ENCODE assay signal across 15 cellular contexts in the genomic region with DNA sequence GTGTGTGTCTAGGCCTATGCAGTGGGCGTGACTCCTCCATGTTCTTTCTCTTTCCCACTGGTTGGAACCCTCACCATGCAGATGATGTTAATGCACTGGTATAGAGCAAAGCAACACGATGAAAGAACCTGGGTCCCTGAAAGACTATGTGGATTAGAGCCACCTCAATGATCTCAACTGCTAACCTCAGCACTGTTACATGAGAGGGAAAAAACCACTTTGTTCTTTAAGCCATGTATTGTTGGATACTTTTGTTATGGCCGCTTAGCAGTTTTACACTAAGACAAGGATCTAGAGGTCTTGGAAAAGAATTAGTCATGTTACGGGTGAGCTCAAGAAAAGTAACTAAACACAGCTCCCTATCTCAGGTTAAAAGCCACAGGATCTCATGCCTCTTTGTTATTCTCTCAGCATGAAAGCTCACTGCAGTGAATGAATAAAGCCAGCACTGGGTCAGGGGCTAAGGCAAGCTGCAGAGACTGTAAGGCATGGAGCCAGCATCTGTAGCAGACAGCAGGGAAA.
"Had no signal": no experiment of that assay in that cellular context is flagged by ENCODE, and none has a peak within 500 bp of the region (broad histone marks: within the 10 kb centered on the region; RNA-seq: fewer than 3 reads in every experiment).

No MANE protein-coding gene starts in this region.

- H3K36me3 Mint-ChIP-seq: activated CD4-positive, alpha-beta memory T cell treated with anti-CD3 and anti-CD28 coated beads for 36 hours; activated naive CD8-positive, alpha-beta T cell; stimulated activated naive B cell treated with anti-CD40 and anti-IgM and Interleukin-4, amounts not matched to agents 10 μg/mL and 1 μg/mL and 100 μg/mL, for 72 hours; T-cell had no signal

- H2AFZ ChIP-seq: parathyroid adenoma had no signal

- H3K4me3 ChIP-seq: dorsolateral prefrontal cortex, sigmoid colon, spleen had no signal

- H3K4me3 Mint-ChIP-seq: activated B cell treated with CpG ODN at 0.5 μM for 24 hours; activated CD4-positive, alpha-beta memory T cell treated with anti-CD3 and anti-CD28 coated beads for 36 hours; activated naive CD8-positive, alpha-beta T cell; naive thymus-derived CD8-positive, alpha-beta T cell; stimulated activated naive B cell treated with anti-CD40 and anti-IgM and Interleukin-4, amounts not matched to agents 10 μg/mL and 1 μg/mL and 100 μg/mL, for 72 hours; T-cell had no signal

- ATAC-seq: naive thymus-derived CD8-positive, alpha-beta T cell; stimulated activated naive B cell treated with anti-CD40 and anti-IgM and Interleukin-4, amounts not matched to agents 10 μg/mL and 1 μg/mL and 100 μg/mL, for 72 hours; T-cell had no signal

- H3K27me3 ChIP-seq: sigmoid colon, spleen had no signal

- H3K4me1 ChIP-seq: parathyroid adenoma, sigmoid colon, spleen had no signal

- H3K27ac ChIP-seq: dorsolateral prefrontal cortex, parathyroid adenoma, sigmoid colon, spleen had no signal

- DNase-seq: activated B cell treated with CpG ODN at 0.5 μM for 24 hours; activated CD4-positive, alpha-beta memory T cell treated with anti-CD3 and anti-CD28 coated beads for 36 hours; activated CD4-positive, alpha-beta T cell treated with anti-CD3 and anti-CD28 coated beads for 4 hours; activated T-cell treated with anti-CD3 and anti-CD28 coated beads for 4 hours; caudate nucleus; dorsolateral prefrontal cortex; erythroblast; hypothalamus; naive thymus-derived CD8-positive, alpha-beta T cell; sigmoid colon; spleen; stimulated activated naive B cell treated with anti-CD40 and anti-IgM and Interleukin-4, amounts not matched to agents 10 μg/mL and 1 μg/mL and 100 μg/mL, for 72 hours; T-cell had no signal

- H3K9me3 Mint-ChIP-seq: activated B cell treated with CpG ODN at 0.5 μM for 24 hours; activated CD4-positive, alpha-beta memory T cell treated with anti-CD3 and anti-CD28 coated beads for 36 hours had no signal

- H3K4me1 Mint-ChIP-seq: naive thymus-derived CD8-positive, alpha-beta T cell; T-cell had no signal

- H3K9ac ChIP-seq: parathyroid adenoma had no signal

- H3K36me3 ChIP-seq: sigmoid colon, spleen had no signal

- H3K27ac Mint-ChIP-seq: activated B cell treated with CpG ODN at 0.5 μM for 24 hours; activated CD4-positive, alpha-beta memory T cell treated with anti-CD3 and anti-CD28 coated beads for 36 hours; activated naive CD8-positive, alpha-beta T cell; naive thymus-derived CD8-positive, alpha-beta T cell; stimulated activated naive B cell treated with anti-CD40 and anti-IgM and Interleukin-4, amounts not matched to agents 10 μg/mL and 1 μg/mL and 100 μg/mL, for 72 hours; T-cell had no signal
